10 cellular contexts compared by ENCODE assay signal in the genomic region with DNA sequence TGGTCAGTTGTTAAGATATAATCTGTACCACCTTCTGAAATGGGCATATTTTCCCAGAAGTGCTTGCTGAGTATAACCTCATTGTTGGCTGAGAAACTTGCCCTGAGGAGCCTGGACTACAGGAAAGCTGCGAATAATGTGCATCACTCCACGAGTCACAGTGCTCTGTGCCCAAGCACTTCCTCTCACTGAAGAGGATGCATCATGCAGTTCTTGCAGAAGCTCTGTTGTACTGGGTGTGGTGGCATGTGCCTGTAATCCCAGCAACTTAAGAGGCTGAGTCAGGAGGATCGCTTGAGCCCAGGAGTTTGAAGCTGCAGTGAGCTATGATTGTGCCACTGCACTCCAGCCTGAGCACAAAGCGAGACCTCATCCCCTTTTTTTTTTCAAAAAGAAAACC.
DNase-seq lines count a peak whose midpoint lies in the region; ATAC-seq lines count a peak whose summit lies in the region.
"Had no signal": no experiment of that assay in that cellular context is flagged by ENCODE, and none has a peak within 500 bp of the region (broad histone marks: within the 10 kb centered on the region; RNA-seq: fewer than 3 reads in every experiment).

No MANE protein-coding gene starts in this region.

- no peak for ATAC-seq in activated naive CD8-positive, alpha-beta T cell treated with anti-CD3 and anti-CD28 coated beads, Interleukin-2, amount 50 U/mL, for 24 hours
- ATAC-seq in HG03442 (IDR thresholded peaks at IDR 0.05; ENCODE audit: unreplicated experiment) (no peak), HG02938 (IDR thresholded peaks at IDR 0.05; ENCODE audit: unreplicated experiment) (no peak)

- H3K36me3 Mint-ChIP-seq in activated naive CD8-positive, alpha-beta T cell, result peaks cover 3% of the 10 kb centered on the region
- peaks cover 16% of the 10 kb centered on the region for H3K36me3 Mint-ChIP-seq in activated naive CD8-positive, alpha-beta T cell treated with anti-CD3 and anti-CD28 coated beads, Interleukin-2, amount 50 U/mL, for 24 hours (ENCODE audit: low read depth)

- no peaks in the 10 kb centered on the region for H3K27me3 Mint-ChIP-seq in activated naive CD8-positive, alpha-beta T cell
- H3K27me3 Mint-ChIP-seq in activated naive CD8-positive, alpha-beta T cell treated with anti-CD3 and anti-CD28 coated beads, Interleukin-2, amount 50 U/mL, for 24 hours, result no peaks in the 10 kb centered on the region

- DNase-seq in activated naive CD8-positive, alpha-beta T cell treated with anti-CD3 and anti-CD28 coated beads, Interleukin-2, amount 50 U/mL, for 24 hours, result no peak
- peak; percentile 57 for DNase-seq in RKO (ENCODE audit: low spot score)
- peak; percentile 15 for DNase-seq in fibroblast of gingiva (ENCODE audit: low read depth)
- peak; percentile 72 for DNase-seq in stromal cell of bone marrow (ENCODE audit: low read depth)
- no peak for DNase-seq in NCI-H2081 (lab: John Stamatoyannopoulos, UW)
- DNase-seq: NCI-H1105; stimulated activated naive CD4-positive, alpha-beta T cell treated with Interleukin-2 at 50 U/mL for 16 hours had no signal

- no peaks in the 10 kb centered on the region for H3K9me3 Mint-ChIP-seq in activated naive CD8-positive, alpha-beta T cell (ENCODE audit: low read depth)
- H3K9me3 Mint-ChIP-seq in activated naive CD8-positive, alpha-beta T cell treated with anti-CD3 and anti-CD28 coated beads, Interleukin-2, amount 50 U/mL, for 24 hours, result no peaks in the 10 kb centered on the region

- H3K27ac Mint-ChIP-seq in activated naive CD8-positive, alpha-beta T cell, result peak overlapping the region; percentile 28
- H3K27ac Mint-ChIP-seq in activated naive CD8-positive, alpha-beta T cell treated with anti-CD3 and anti-CD28 coated beads, Interleukin-2, amount 50 U/mL, for 24 hours, result no peak overlapping the region

- H3K4me3 Mint-ChIP-seq in activated naive CD8-positive, alpha-beta T cell, result no peak overlapping the region
- H3K4me3 Mint-ChIP-seq in activated naive CD8-positive, alpha-beta T cell treated with anti-CD3 and anti-CD28 coated beads, Interleukin-2, amount 50 U/mL, for 24 hours, result no peak overlapping the region

- H3K4me1 Mint-ChIP-seq in activated naive CD8-positive, alpha-beta T cell (ENCODE audit: low read depth), result peaks cover 21% of the 10 kb centered on the region
- H3K4me1 Mint-ChIP-seq in activated naive CD8-positive, alpha-beta T cell treated with anti-CD3 and anti-CD28 coated beads, Interleukin-2, amount 50 U/mL, for 24 hours, result peaks cover 37% of the 10 kb centered on the region

Comparison
In these comparisons a context has a peak if more than half of its experiments do, and no peak if none do; other contexts are left out.
1. DNase-seq: peak in RKO (single experiment), fibroblast of gingiva (single experiment) and stromal cell of bone marrow (single experiment); none in activated naive CD8-positive, alpha-beta T cell treated with anti-CD3 and anti-CD28 coated beads, Interleukin-2, amount 50 U/mL, for 24 hours (single experiment) and NCI-H2081 (0 of 2).